ENCODE assay signal across 26 cellular contexts in genomic region chr4:186248643-186249042, GRCh38. TPM values are rescaled to one million over a fixed set of nuclear protein-coding genes. Genes with fewer than 3 reads are reported as not detected.
"Had no signal": no experiment of that assay in that cellular context is flagged by ENCODE, and none has a peak within 500 bp of the region (broad histone marks: within the 10 kb centered on the region; RNA-seq: fewer than 3 reads in every experiment).

No MANE protein-coding gene starts in this region.

- H3K27ac ChIP-seq: adrenal gland, ascending aorta, esophagus muscularis mucosa, gastroesophageal sphincter, heart right ventricle, neutrophil, ovary, psoas muscle, tibial artery had no signal

- H3K27me3 ChIP-seq: adrenal gland, ascending aorta, esophagus muscularis mucosa, gastroesophageal sphincter, heart right ventricle, neutrophil, ovary, tibial artery had no signal

- H3K4me1 ChIP-seq: adrenal gland, ascending aorta, esophagus muscularis mucosa, gastroesophageal sphincter, heart right ventricle, psoas muscle, tibial artery had no signal

- H3K4me3 ChIP-seq: adrenal gland, ascending aorta, esophagus muscularis mucosa, gastroesophageal sphincter, heart right ventricle, ovary, psoas muscle, tibial artery had no signal

- H3K36me3 ChIP-seq: adrenal gland, neutrophil, ovary had no signal

- H3K9me3 ChIP-seq: adrenal gland, ascending aorta, esophagus muscularis mucosa, gastroesophageal sphincter, heart right ventricle, neutrophil, ovary, psoas muscle, tibial artery had no signal

- DNase-seq: activated naive CD4-positive, alpha-beta T cell; activated T-cell treated with anti-CD3 and anti-CD28 coated beads, Interleukin-2, amount 50 U/mL, for 1 hour; adrenal gland; effector memory CD8-positive, alpha-beta T cell; heart right ventricle; left ventricle myocardium superior; mammary epithelial cell; ovary; psoas muscle; right cardiac atrium; stimulated activated CD4-positive, alpha-beta T cell treated with anti-CD3 and anti-CD28 coated beads, Interleukin-4, amount 100 ng/mL, for 4 hours; substantia nigra; T-helper 1 cell; T-helper 9 cell; tibial artery had no signal

- FAIRE-seq: colon, islet of Langerhans had no signal

RNA-seq across cellular contexts. Expression of gene F11, which starts 17.3 kb away (rescaled TPM):
- total RNA-seq: activated T-helper 17 cell treated with anti-CD3 and anti-CD28 coated beads, Interleukin-2, amount 50 U/mL, for 72 hours; ascending aorta; dermis microvascular lymphatic vessel endothelial cell; esophagus muscularis mucosa; gastroesophageal sphincter; mammary epithelial cell; mononuclear cell; myocyte; ureter had no signal
- polyA plus RNA-seq: mammary epithelial cell, right cardiac atrium had no signal

RNA-seq across cellular contexts. Expression of gene KLKB1, which starts 21.3 kb away (rescaled TPM):
- total RNA-seq: ascending aorta, mammary epithelial cell, myocyte had no signal
- polyA plus RNA-seq: mammary epithelial cell had no signal
